In the genomic region with DNA sequence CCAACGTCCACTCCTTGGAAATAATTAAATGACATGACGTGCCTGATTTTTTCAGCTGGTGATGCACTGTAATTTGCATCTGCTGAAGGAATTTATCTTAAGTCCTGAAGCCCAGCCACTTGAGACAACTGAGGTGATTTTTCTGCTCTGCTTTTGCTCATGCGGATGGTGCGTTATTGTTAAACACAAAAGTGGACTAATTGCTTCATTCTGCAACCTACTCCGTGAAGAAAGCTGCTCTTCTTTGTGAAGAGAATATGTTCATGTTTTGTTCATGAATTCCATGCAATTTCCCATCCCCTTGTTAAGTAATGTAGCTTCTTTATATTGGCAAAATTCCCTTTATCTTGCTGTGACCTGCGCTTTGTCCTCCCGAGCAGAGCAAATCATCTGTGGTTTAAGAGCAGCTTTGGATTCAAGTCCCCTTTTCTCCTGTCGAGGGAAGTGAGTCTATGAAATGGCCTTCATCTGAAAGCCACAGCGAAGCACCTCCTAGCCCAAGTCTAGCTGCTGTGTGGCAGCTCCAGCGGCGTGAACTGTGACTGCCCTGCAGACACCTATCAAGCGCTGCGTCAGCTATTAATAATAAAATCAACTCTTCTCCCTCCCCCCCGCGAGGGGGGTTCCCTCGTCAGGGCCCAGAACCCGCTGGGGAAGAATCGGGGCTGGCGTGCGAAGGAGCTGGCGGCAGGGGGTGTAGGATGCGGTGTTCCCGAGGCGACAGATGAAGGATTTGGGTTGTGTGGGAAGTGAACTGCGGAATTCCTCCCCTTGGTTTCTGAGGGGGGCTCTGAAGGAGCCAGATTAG, we compare ENCODE assay signal across 8 cellular contexts. TPM values are rescaled to one million over a fixed set of nuclear protein-coding genes. Genes with fewer than 3 reads are reported as not detected.
DNase-seq lines count a peak whose midpoint lies in the region; ATAC-seq and TF ChIP-seq lines count a peak whose summit lies in the region.

No MANE protein-coding gene starts in this region.

- 19 to 22% methylated on average over 18 to 25 of the region's 25 CpGs for WGBS in upper lobe of left lung, 2 donors

- H3K4me1 ChIP-seq in NT2/D1 (ENCODE audit: insufficient read depth, insufficient read length): peaks cover 2% of the 10 kb centered on the region
- H3K4me1 ChIP-seq in upper lobe of left lung: peaks cover 33 to 40% (median 36%) of the 10 kb centered on the region in 4 donors

- H3K4me3 ChIP-seq in NT2/D1 (ENCODE audit: insufficient read length, low read depth) (peak overlapping the region; percentile 90), upper lobe of left lung (peak overlapping the region; percentile 84 to 95 (median 92))

- DNase-seq in activated CD4-positive, CD25-positive, alpha-beta regulatory T cell (lab: John Stamatoyannopoulos, UW): peak; percentile 16 to 44 (median 39)
- DNase-seq in activated CD4-positive, CD25-positive, alpha-beta regulatory T cell treated with anti-CD3 and anti-CD28 coated beads, Interleukin-2, amount 50 U/mL, for 72 hours: no peak
- DNase-seq in NT2/D1 (ENCODE audit: low read depth, low spot score): no peak
- DNase-seq in activated naive CD4-positive, alpha-beta T cell (lab: John Stamatoyannopoulos, UW): peak in 3 of 4 experiments; percentile 43 to 50 (median 43)
- DNase-seq in head of caudate nucleus: peak in 41 of 42 donors; percentile 33 to 84 (median 68)
- DNase-seq in osteocyte (ENCODE audit: extremely low spot score, unreplicated experiment): no peak
- peak in 1 of 2 donors; percentile 39 for DNase-seq in upper lobe of left lung

- H3K9me3 Mint-ChIP-seq in osteocyte (ENCODE audit: unreplicated experiment): no peaks in the 10 kb centered on the region

- peaks cover 41% of the 10 kb centered on the region for H3K4me1 Mint-ChIP-seq in osteocyte (ENCODE audit: unreplicated experiment)

- peak overlapping the region; percentile 97 to 99 (median 98) for H3K27ac ChIP-seq in upper lobe of left lung

- H3K9me3 ChIP-seq in NT2/D1 (ENCODE audit: insufficient read depth, low read length) (no peaks in the 10 kb centered on the region), upper lobe of left lung (no peaks in the 10 kb centered on the region)

- peak overlapping the region; percentile 95 for H3K27ac Mint-ChIP-seq in osteocyte (ENCODE audit: unreplicated experiment)

- H3K27me3 ChIP-seq in NT2/D1 (ENCODE audit: insufficient read depth, insufficient read length): no peaks in the 10 kb centered on the region
- H3K27me3 ChIP-seq in upper lobe of left lung: no peaks in the 10 kb centered on the region

- H3K36me3 Mint-ChIP-seq in osteocyte (ENCODE audit: unreplicated experiment): peaks cover 18% of the 10 kb centered on the region

- H3K36me3 ChIP-seq in NT2/D1 (ENCODE audit: insufficient read depth, insufficient read length, low read length) (peaks cover 27% of the 10 kb centered on the region), upper lobe of left lung (peaks cover 0 to 2% (median 0%) of the 10 kb centered on the region in 4 donors)

- H3K27me3 Mint-ChIP-seq in osteocyte (ENCODE audit: unreplicated experiment): no peaks in the 10 kb centered on the region

- no peak for TF ChIP-seq POLR2A in upper lobe of left lung (IDR thresholded peaks at IDR 0.05)

- H3K4me3 Mint-ChIP-seq in osteocyte (ENCODE audit: unreplicated experiment): peak overlapping the region; percentile 80

- TF ChIP-seq CTCF in osteocyte (IDR thresholded peaks at IDR 0.05) (no peak), upper lobe of left lung (IDR thresholded peaks at IDR 0.05) (no peak)

- peak; percentile 1 for ATAC-seq in HG03103 (IDR thresholded peaks at IDR 0.05; ENCODE audit: low read depth, unreplicated experiment)
- peak; percentile 3 to 21 for ATAC-seq in upper lobe of left lung (ENCODE audit: low FRiP score in 2 of 2)

- no peak for TF ChIP-seq EP300 in upper lobe of left lung (IDR thresholded peaks at IDR 0.05)

- H3K9ac ChIP-seq in NT2/D1 (ENCODE audit: insufficient read length, low read depth): peak overlapping the region; percentile 99

- intact Hi-C loops in head of caudate nucleus (cut with DNase I): loop anchor here (2.0 to 10.0 kb wide), 3 partner anchors 55 to 158 kb away; a partner anchor contains a TSS

RNA-seq across cellular contexts. Expression of a gene that starts 0.9 kb away (rescaled TPM):
- total RNA-seq in osteocyte (183 and 197 TPM in 2 replicates), upper lobe of left lung (100 to 1,000 TPM in 5 of 6 donors, 10 to 100 TPM in 1; 91.7 to 166 (median 142) TPM)

Comparison
In these comparisons a context has a peak if more than half of its experiments do, and no peak if none do; other contexts are left out.
1. DNase-seq: peak in activated CD4-positive, CD25-positive, alpha-beta regulatory T cell (4 of 4), activated naive CD4-positive, alpha-beta T cell (3 of 4) and head of caudate nucleus (41 of 42); none in activated CD4-positive, CD25-positive, alpha-beta regulatory T cell treated with anti-CD3 and anti-CD28 coated beads, Interleukin-2, amount 50 U/mL, for 72 hours (single experiment), NT2/D1 (single experiment) and osteocyte (single experiment).